In the genomic region with DNA sequence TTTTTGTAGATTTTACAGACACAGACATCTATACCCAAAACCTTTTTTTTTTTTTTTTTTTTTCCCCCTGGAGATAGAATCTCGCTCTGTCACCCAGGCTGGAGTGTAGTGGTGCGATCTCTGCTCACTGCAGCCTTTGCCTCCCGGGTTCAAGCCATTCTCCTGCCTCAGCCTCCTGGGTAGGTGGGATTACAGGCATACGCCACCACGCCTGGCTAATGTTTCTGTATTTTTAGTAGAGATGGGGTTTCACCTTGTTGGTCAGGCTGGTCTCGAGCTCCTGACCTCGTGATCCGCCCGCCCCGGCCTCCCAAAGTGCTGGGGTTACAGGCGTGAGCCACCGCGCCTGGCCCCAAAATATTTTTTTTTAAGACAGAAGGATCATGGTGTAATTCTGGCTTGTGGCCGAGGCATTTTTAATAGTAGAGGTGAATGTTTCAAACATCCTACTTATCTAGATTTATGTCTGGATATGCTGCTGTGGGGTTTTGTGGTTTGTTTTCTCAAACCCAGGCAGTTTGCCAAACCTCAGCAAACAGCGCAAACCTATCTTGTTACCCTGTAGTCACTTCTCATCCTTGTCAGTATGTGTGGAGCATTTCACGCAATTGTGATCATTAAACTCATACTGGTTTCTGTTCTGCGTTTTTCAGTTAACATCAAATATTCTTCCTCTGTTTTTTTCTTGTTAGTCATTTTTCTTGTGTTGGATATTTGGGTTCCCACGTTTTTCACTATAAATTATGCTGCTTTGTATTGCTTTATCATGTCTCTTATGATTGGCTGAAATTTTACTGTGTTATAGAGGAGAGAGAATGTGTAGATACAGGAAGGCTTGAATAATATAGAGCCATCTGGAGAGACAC, we compare ENCODE assay signal across 8 cellular contexts. TPM values are rescaled to one million over a fixed set of nuclear protein-coding genes. Genes with fewer than 3 reads are reported as not detected.
DNase-seq lines count a peak whose midpoint lies in the region; ATAC-seq and TF ChIP-seq lines count a peak whose summit lies in the region.

No MANE protein-coding gene starts in this region.

- no peaks in the 10 kb centered on the region for H3K9me3 Mint-ChIP-seq in WTC11
- no peaks in the 10 kb centered on the region for H3K9me3 Mint-ChIP-seq in endothelial cell (ENCODE audit: unreplicated experiment)

- DNase-seq in BJ (ENCODE audit: low read depth) (peak; percentile 74), NCI-H187 (lab: John Stamatoyannopoulos, UW) (peak; percentile 35 to 78), WTC11 (ENCODE audit: low spot score) (no peak), retinal pigment epithelial cell (ENCODE audit: low read depth) (peak; percentile 45), middle frontal gyrus (ENCODE audit: extremely low spot score, low spot score) (no peak), endothelial cell (ENCODE audit: low spot score) (no peak)
- DNase-seq in central memory CD4-positive, alpha-beta T cell, result peak; percentile 88

- H3K27me3 ChIP-seq in BJ (ENCODE audit: control insufficient read depth, insufficient read depth, low read length), result no peaks in the 10 kb centered on the region

- POLR2A ChIA-PET in BJ (lab: Charles Lee) (no interaction called here), WTC11 (lab: Charles Lee) (no interaction called here)

- TF ChIP-seq CTCF in BJ (IDR thresholded peaks at IDR 0.05; ENCODE audit: insufficient read depth, low read depth, low read length) (no peak), WTC11 (IDR thresholded peaks at IDR 0.05) (no peak), retinal pigment epithelial cell (conservative IDR thresholded peaks at IDR 0.05; ENCODE audit: low read depth, low read length) (no peak), endothelial cell (IDR thresholded peaks at IDR 0.05; ENCODE audit: unreplicated experiment) (no peak)

- peak; percentile 58 for ATAC-seq in GM21423 (IDR thresholded peaks at IDR 0.05; ENCODE audit: unreplicated experiment)
- ATAC-seq in WTC11, result no peak

- no peak overlapping the region for H3K4me3 Mint-ChIP-seq in WTC11
- H3K4me3 Mint-ChIP-seq in endothelial cell (ENCODE audit: unreplicated experiment), result no peak overlapping the region

- H3K4me3 ChIP-seq in BJ (ENCODE audit: low read depth, low read length) (no peak overlapping the region), retinal pigment epithelial cell (ENCODE audit: low read length) (no peak overlapping the region)

- H3K36me3 ChIP-seq in BJ (ENCODE audit: control insufficient read depth, insufficient read depth, low read length), result peaks cover 13% of the 10 kb centered on the region

- H3K27me3 Mint-ChIP-seq in WTC11 (ENCODE audit: low read depth) (no peaks in the 10 kb centered on the region), endothelial cell (ENCODE audit: unreplicated experiment) (peaks cover 3% of the 10 kb centered on the region)

- H3K36me3 Mint-ChIP-seq in WTC11, result peaks cover 54% of the 10 kb centered on the region
- H3K36me3 Mint-ChIP-seq in endothelial cell (ENCODE audit: low read depth, unreplicated experiment), result peaks cover 28% of the 10 kb centered on the region

- CTCF ChIA-PET in BJ (lab: Yijun Ruan, JAX), result interaction anchor here (0.9 to 1.5 kb wide), 5 partner anchors 8 to 131 kb away, joined by 4 to 7 read pairs (median 4); no protein-coding TSS in a partner anchor
- CTCF ChIA-PET in WTC11 (lab: Charles Lee), result no interaction called here

- H3K27ac Mint-ChIP-seq in WTC11 (peak overlapping the region; percentile 4; the same call in 1 of the 2 replicates), endothelial cell (ENCODE audit: unreplicated experiment) (no peak overlapping the region)

- H3K4me1 Mint-ChIP-seq in WTC11, result no peaks in the 10 kb centered on the region; the same call in 1 of the 2 replicates
- H3K4me1 Mint-ChIP-seq in endothelial cell (ENCODE audit: unreplicated experiment), result no peaks in the 10 kb centered on the region

TF ChIP-seq in WTC11, 78 proteins besides CTCF, POLR2A, EP300 and RAD21 (continues in another document):
- TF ChIP-seq TP53 (CRISPR knock-in tag; IDR thresholded peaks at IDR 0.05) (no peak), ZNF416 (CRISPR knock-in tag; IDR thresholded peaks at IDR 0.05) (no peak), ZNF423 (CRISPR knock-in tag; IDR thresholded peaks at IDR 0.05) (no peak), STAT6 (CRISPR knock-in tag; conservative IDR thresholded peaks at IDR 0.05; ENCODE audit: low read depth) (no peak), ZNF121 (CRISPR knock-in tag; IDR thresholded peaks at IDR 0.05) (no peak), GRHL2 (CRISPR knock-in tag; IDR thresholded peaks at IDR 0.05; ENCODE audit: insufficient replicate concordance, severe bottlenecking) (no peak)
- TF ChIP-seq, protein P1, sequence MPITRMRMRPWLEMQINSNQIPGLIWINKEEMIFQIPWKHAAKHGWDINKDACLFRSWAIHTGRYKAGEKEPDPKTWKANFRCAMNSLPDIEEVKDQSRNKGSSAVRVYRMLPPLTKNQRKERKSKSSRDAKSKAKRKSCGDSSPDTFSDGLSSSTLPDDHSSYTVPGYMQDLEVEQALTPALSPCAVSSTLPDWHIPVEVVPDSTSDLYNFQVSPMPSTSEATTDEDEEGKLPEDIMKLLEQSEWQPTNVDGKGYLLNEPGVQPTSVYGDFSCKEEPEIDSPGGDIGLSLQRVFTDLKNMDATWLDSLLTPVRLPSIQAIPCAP (CRISPR knock-in tag; IDR thresholded peaks at IDR 0.05), result no peak
- TF ChIP-seq, protein P2, sequence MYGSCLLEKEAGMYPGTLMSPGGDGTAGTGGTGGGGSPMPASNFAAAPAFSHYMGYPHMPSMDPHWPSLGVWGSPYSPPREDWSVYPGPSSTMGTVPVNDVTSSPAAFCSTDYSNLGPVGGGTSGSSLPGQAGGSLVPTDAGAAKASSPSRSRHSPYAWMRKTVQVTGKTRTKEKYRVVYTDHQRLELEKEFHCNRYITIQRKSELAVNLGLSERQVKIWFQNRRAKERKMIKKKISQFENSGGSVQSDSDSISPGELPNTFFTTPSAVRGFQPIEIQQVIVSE (CRISPR knock-in tag; IDR thresholded peaks at IDR 0.05; ENCODE audit: borderline replicate concordance), result no peak
- TF ChIP-seq, protein P3, sequence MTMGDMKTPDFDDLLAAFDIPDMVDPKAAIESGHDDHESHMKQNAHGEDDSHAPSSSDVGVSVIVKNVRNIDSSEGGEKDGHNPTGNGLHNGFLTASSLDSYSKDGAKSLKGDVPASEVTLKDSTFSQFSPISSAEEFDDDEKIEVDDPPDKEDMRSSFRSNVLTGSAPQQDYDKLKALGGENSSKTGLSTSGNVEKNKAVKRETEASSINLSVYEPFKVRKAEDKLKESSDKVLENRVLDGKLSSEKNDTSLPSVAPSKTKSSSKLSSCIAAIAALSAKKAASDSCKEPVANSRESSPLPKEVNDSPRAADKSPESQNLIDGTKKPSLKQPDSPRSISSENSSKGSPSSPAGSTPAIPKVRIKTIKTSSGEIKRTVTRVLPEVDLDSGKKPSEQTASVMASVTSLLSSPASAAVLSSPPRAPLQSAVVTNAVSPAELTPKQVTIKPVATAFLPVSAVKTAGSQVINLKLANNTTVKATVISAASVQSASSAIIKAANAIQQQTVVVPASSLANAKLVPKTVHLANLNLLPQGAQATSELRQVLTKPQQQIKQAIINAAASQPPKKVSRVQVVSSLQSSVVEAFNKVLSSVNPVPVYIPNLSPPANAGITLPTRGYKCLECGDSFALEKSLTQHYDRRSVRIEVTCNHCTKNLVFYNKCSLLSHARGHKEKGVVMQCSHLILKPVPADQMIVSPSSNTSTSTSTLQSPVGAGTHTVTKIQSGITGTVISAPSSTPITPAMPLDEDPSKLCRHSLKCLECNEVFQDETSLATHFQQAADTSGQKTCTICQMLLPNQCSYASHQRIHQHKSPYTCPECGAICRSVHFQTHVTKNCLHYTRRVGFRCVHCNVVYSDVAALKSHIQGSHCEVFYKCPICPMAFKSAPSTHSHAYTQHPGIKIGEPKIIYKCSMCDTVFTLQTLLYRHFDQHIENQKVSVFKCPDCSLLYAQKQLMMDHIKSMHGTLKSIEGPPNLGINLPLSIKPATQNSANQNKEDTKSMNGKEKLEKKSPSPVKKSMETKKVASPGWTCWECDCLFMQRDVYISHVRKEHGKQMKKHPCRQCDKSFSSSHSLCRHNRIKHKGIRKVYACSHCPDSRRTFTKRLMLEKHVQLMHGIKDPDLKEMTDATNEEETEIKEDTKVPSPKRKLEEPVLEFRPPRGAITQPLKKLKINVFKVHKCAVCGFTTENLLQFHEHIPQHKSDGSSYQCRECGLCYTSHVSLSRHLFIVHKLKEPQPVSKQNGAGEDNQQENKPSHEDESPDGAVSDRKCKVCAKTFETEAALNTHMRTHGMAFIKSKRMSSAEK (CRISPR knock-in tag; IDR thresholded peaks at IDR 0.05; ENCODE audit: borderline replicate concordance), result no peak

RNA-seq across cellular contexts. Expression of gene GARRE1, which starts 36.2 kb away (rescaled TPM):
- polyA plus RNA-seq in BJ (2011; rRNA removed), result 16.7 and 18.7 TPM in 2 replicates
- polyA minus RNA-seq in BJ (2011; rRNA and poly(A)+ RNA removed), result 12.9 and 15.6 TPM in 2 replicates
- 16.7 to 20.8 TPM (median 19.8 TPM) in 3 replicates for total RNA-seq in WTC11 (2021)
- total RNA-seq in endothelial cell (ENCODE audit: unreplicated experiment), result 49.0 TPM

RNA-seq across cellular contexts. Expression of gene LSM14A, which starts 45.9 kb away (rescaled TPM):
- polyA plus RNA-seq in BJ (2011; rRNA removed), result 79.6 and 101 TPM in 2 replicates
- polyA minus RNA-seq in BJ (2011; rRNA and poly(A)+ RNA removed), result 91.1 and 122 TPM in 2 replicates
- total RNA-seq in WTC11 (2021) (161 to 178 TPM (median 173 TPM) in 3 replicates), endothelial cell (ENCODE audit: unreplicated experiment) (137 TPM)

Comparison
In these comparisons a context has a peak if more than half of its experiments do, and no peak if none do; other contexts are left out.
1. DNase-seq: peak in BJ (single experiment), NCI-H187 (2 of 2), central memory CD4-positive, alpha-beta T cell (single experiment) and retinal pigment epithelial cell (single experiment); none in WTC11 (single experiment), middle frontal gyrus (single experiment) and endothelial cell (single experiment).